29 cellular contexts compared by ENCODE assay signal in genomic region chr22:33684059-33684458, GRCh38.
"Had no signal": no experiment of that assay in that cellular context is flagged by ENCODE, and none has a peak within 500 bp of the region (broad histone marks: within the 10 kb centered on the region; RNA-seq: fewer than 3 reads in every experiment).

No MANE protein-coding gene starts in this region.

- H3K27me3 ChIP-seq: brain microvascular endothelial cell, colonic mucosa, esophagus squamous epithelium, gastroesophageal sphincter had no signal

- DNase-seq: activated CD4-positive, alpha-beta memory T cell treated with anti-CD3 and anti-CD28 coated beads, Interleukin-2, amount 10 ng/mL, durations not matched to agents 7 days and 5 days; activated CD4-positive, alpha-beta T cell treated with anti-CD3 and anti-CD28 coated beads for 1 hour; activated CD4-positive, alpha-beta T cell treated with anti-CD3 and anti-CD28 coated beads for 4 hours; activated CD4-positive, alpha-beta T cell treated with anti-CD3 and anti-CD28 coated beads, Interleukin-2, amount 10 ng/mL, durations not matched to agents 7 days and 5 days; activated CD4-positive, alpha-beta T cell treated with anti-CD3 and anti-CD28 coated beads, Interleukin-2, amount 50 U/mL, for 4 hours; activated CD8-positive, alpha-beta memory T cell treated with anti-CD3 and anti-CD28 coated beads, Interleukin-2, amount 50 U/mL, for 48 hours; activated gamma-delta T cell; activated naive CD4-positive, alpha-beta T cell; activated naive CD4-positive, alpha-beta T cell treated with anti-CD3 and anti-CD28 coated beads, Interleukin-2, amount 10 ng/mL, durations not matched to agents 7 days and 5 days; activated naive CD8-positive, alpha-beta T cell treated with anti-CD3 and anti-CD28 coated beads, Interleukin-2, amount 10 ng/mL, durations not matched to agents 7 days and 5 days; activated T-cell treated with anti-CD3 and anti-CD28 coated beads for 4 hours; activated T-cell treated with anti-CD3 and anti-CD28 coated beads, Interleukin-2, amount 50 U/mL, for 24 hours; activated T-cell treated with anti-CD3 and anti-CD28 coated beads, Interleukin-2, amount 50 U/mL, for 72 hours; amniotic stem cell; anterior cingulate cortex; brain microvascular endothelial cell; central memory CD4-positive, alpha-beta T cell; cerebellar nuclear complex; colonic mucosa; effector CD8-positive, alpha-beta T cell; esophagus squamous epithelium; foreskin melanocyte; T-helper 2 cell had no signal

- H3K36me3 ChIP-seq: brain microvascular endothelial cell, colonic mucosa, esophagus squamous epithelium had no signal

- FAIRE-seq: astrocyte, endometrium, endothelial cell of umbilical vein had no signal

- H3K9me3 ChIP-seq: colonic mucosa, esophagus squamous epithelium, gastroesophageal sphincter had no signal

- H3K4me3 ChIP-seq: colonic mucosa, esophagus squamous epithelium, gastroesophageal sphincter had no signal

- H3K4me1 ChIP-seq: colonic mucosa, esophagus squamous epithelium, gastroesophageal sphincter had no signal

- H3K27ac ChIP-seq: brain microvascular endothelial cell, colonic mucosa, epithelial cell of prostate, esophagus squamous epithelium, gastroesophageal sphincter had no signal

- ATAC-seq: activated naive CD4-positive, alpha-beta T cell treated with anti-CD3 and anti-CD28 coated beads, Interleukin-2, amount 50 U/mL, for 72 hours; activated T-cell treated with anti-CD3 and anti-CD28 coated beads, Interleukin-2, amount 50 U/mL, for 72 hours; gastroesophageal sphincter had no signal
